8 cellular contexts compared by ENCODE assay signal in the genomic region with DNA sequence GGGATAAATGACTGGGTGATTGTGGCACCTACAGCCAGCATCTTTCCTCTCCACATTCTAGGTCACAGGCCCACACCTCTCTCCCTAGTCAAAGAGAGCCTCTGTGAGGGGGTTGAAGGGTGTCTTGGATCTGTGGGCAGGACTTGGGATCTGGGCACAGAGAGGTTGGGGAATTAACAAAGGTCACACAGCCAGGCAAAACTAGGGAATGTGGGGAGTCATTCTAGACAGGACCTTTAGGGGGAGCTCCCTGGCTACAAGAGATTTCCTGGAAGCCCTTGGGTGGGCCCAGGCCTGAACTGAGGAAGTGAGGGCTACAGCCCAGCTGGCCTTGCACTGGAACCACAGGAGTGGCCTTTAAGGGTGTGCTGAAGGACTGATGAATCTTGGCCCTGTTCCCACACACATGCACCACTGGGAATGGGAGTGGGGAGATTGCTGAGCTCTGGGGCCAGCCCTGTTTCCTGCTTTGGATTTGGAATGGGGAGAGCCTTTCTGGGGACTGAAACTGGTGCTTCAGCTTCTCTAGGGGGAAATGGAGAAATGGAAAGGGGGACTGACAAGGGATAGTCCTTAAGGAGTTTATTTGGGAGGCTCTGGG. TPM values are rescaled to one million over a fixed set of nuclear protein-coding genes. Genes with fewer than 3 reads are reported as not detected.
DNase-seq lines count a peak whose midpoint lies in the region; ATAC-seq lines count a peak whose summit lies in the region.

No MANE protein-coding gene starts in this region.

- peak; percentile 94 for DNase-seq in GM04504 (ENCODE audit: low read depth)
- DNase-seq in NCI-H1694 treated with DMSO at 0.1 percent for 48 hours (lab: John Stamatoyannopoulos, UW) = peak; percentile 22
- DNase-seq in activated CD4-positive, alpha-beta memory T cell treated with anti-CD3 and anti-CD28 coated beads for 36 hours = no peak
- peak; percentile 95 for DNase-seq in fibroblast of peridontal ligament (ENCODE audit: extremely low read depth)
- no peak for DNase-seq in natural killer cell treated with Interleukin-12 subunit alpha and Interleukin-12 subunit beta and Interleukin-15 and Interleukin-18, amount 100 ng/mL, for 72 hours (ENCODE audit: low spot score)
- no peak for DNase-seq in KG1 (lab: John Stamatoyannopoulos, UW)

- CTCF ChIA-PET in activated CD4-positive, alpha-beta memory T cell treated with anti-CD3 and anti-CD28 coated beads for 36 hours (lab: Charles Lee) = interaction anchor here (0.7 to 8.8 kb wide), 11 partner anchors 12 to 220 kb away, joined by 3 to 145 read pairs (median 4); a partner anchor contains a TSS

- no peaks in the 10 kb centered on the region for H3K9me3 Mint-ChIP-seq in activated CD4-positive, alpha-beta memory T cell treated with anti-CD3 and anti-CD28 coated beads for 36 hours
- H3K9me3 Mint-ChIP-seq in natural killer cell treated with Interleukin-12 subunit alpha and Interleukin-12 subunit beta and Interleukin-15 and Interleukin-18, amount 100 ng/mL, for 72 hours = no peaks in the 10 kb centered on the region

- H3K36me3 ChIP-seq in ACC112 (ENCODE audit: insufficient read depth, low read length) = no peaks in the 10 kb centered on the region

- intact Hi-C loops in activated CD4-positive, alpha-beta memory T cell treated with anti-CD3 and anti-CD28 coated beads for 36 hours (cut with micrococcal nuclease) = loop anchor here (2.0 to 5.0 kb wide), 7 partner anchors 17 to 123 kb away; a partner anchor contains a TSS

- H3K79me2 ChIP-seq in ACC112 (ENCODE audit: control insufficient read depth, insufficient read depth, low read length, unreplicated experiment) = no peaks in the 10 kb centered on the region

- H3K4me1 ChIP-seq in ACC112 (ENCODE audit: control insufficient read depth, insufficient read depth, low read length, unreplicated experiment) = peaks cover 48% of the 10 kb centered on the region

- H3K27ac Mint-ChIP-seq in activated CD4-positive, alpha-beta memory T cell treated with anti-CD3 and anti-CD28 coated beads for 36 hours = peak overlapping the region; percentile 65
- peak overlapping the region; percentile 93 to 95 for H3K27ac Mint-ChIP-seq in natural killer cell treated with Interleukin-12 subunit alpha and Interleukin-12 subunit beta and Interleukin-15 and Interleukin-18, amount 100 ng/mL, for 72 hours

- H3K27me3 ChIP-seq in ACC112 (ENCODE audit: insufficient read depth, low read length) = no peaks in the 10 kb centered on the region

- peaks cover 40% of the 10 kb centered on the region for H3K4me1 Mint-ChIP-seq in activated CD4-positive, alpha-beta memory T cell treated with anti-CD3 and anti-CD28 coated beads for 36 hours (ENCODE audit: low read depth)
- peaks cover 33 to 47% of the 10 kb centered on the region in 2 donors for H3K4me1 Mint-ChIP-seq in natural killer cell treated with Interleukin-12 subunit alpha and Interleukin-12 subunit beta and Interleukin-15 and Interleukin-18, amount 100 ng/mL, for 72 hours (ENCODE audit: low read depth in 2 of 2)

- peaks cover 4% of the 10 kb centered on the region for H3K36me3 Mint-ChIP-seq in activated CD4-positive, alpha-beta memory T cell treated with anti-CD3 and anti-CD28 coated beads for 36 hours
- no peaks in the 10 kb centered on the region for H3K36me3 Mint-ChIP-seq in natural killer cell treated with Interleukin-12 subunit alpha and Interleukin-12 subunit beta and Interleukin-15 and Interleukin-18, amount 100 ng/mL, for 72 hours

- H3K27ac ChIP-seq in ACC112 (ENCODE audit: low read depth, low read length) = peak overlapping the region; percentile 85

- POLR2A ChIA-PET in activated CD4-positive, alpha-beta memory T cell treated with anti-CD3 and anti-CD28 coated beads for 36 hours (lab: Charles Lee) = interaction anchor here (1.2 to 1.4 kb wide), 4 partner anchors 8 to 213 kb away, joined by 3 to 4 read pairs (median 4); no protein-coding TSS in a partner anchor

- H3K4me3 Mint-ChIP-seq in activated CD4-positive, alpha-beta memory T cell treated with anti-CD3 and anti-CD28 coated beads for 36 hours = no peak overlapping the region
- peak overlapping the region; percentile 68 for H3K4me3 Mint-ChIP-seq in natural killer cell treated with Interleukin-12 subunit alpha and Interleukin-12 subunit beta and Interleukin-15 and Interleukin-18, amount 100 ng/mL, for 72 hours

- no peak overlapping the region for H3K4me3 ChIP-seq in ACC112 (ENCODE audit: low read depth, low read length)

- no peaks in the 10 kb centered on the region for H3K27me3 Mint-ChIP-seq in activated CD4-positive, alpha-beta memory T cell treated with anti-CD3 and anti-CD28 coated beads for 36 hours
- no peaks in the 10 kb centered on the region for H3K27me3 Mint-ChIP-seq in natural killer cell treated with Interleukin-12 subunit alpha and Interleukin-12 subunit beta and Interleukin-15 and Interleukin-18, amount 100 ng/mL, for 72 hours

- no peak for ATAC-seq in natural killer cell treated with Interleukin-12 subunit alpha and Interleukin-12 subunit beta and Interleukin-15 and Interleukin-18, amount 100 ng/mL, for 72 hours
- ATAC-seq in GM18909 (IDR thresholded peaks at IDR 0.05; ENCODE audit: poor library complexity, unreplicated experiment) = no peak

- no peak overlapping the region for H2AFZ ChIP-seq in ACC112 (ENCODE audit: low read length, unreplicated experiment)

RNA-seq across cellular contexts. Expression of a gene that starts 12.4 kb away (rescaled TPM):
- 1 to 10 TPM in 1 of 2 experiments, under 1 TPM in 1; 0.82 to 1.0 TPM for total RNA-seq in activated CD4-positive, alpha-beta memory T cell treated with anti-CD3 and anti-CD28 coated beads for 36 hours
- 1 to 10 TPM; 4.7 to 9.0 TPM for total RNA-seq in natural killer cell treated with Interleukin-12 subunit alpha and Interleukin-12 subunit beta and Interleukin-15 and Interleukin-18, amount 100 ng/mL, for 72 hours

Comparison
In these comparisons a context has a peak if more than half of its experiments do, and no peak if none do; other contexts are left out.
1. DNase-seq: peak in GM04504 (single experiment), NCI-H1694 treated with DMSO at 0.1 percent for 48 hours (single experiment) and fibroblast of peridontal ligament (single experiment); none in activated CD4-positive, alpha-beta memory T cell treated with anti-CD3 and anti-CD28 coated beads for 36 hours (single experiment), natural killer cell treated with Interleukin-12 subunit alpha and Interleukin-12 subunit beta and Interleukin-15 and Interleukin-18, amount 100 ng/mL, for 72 hours (single experiment) and KG1 (single experiment).